1 cellular context compared by ENCODE assay signal in genomic region chr14:53953828-53954550, GRCh38.
TF ChIP-seq lines count a peak whose summit lies in the region.

No MANE protein-coding gene starts in this region.

TF ChIP-seq in HepG2, 621 proteins besides CTCF, POLR2A, EP300 and RAD21 (continued from another document and continues in another):
- TF ChIP-seq SAP130 (CRISPR knock-in tag; IDR thresholded peaks at IDR 0.05; ENCODE audit: low read depth), result peak; percentile 5; the same call in 1 of the 2 replicates
- TF ChIP-seq, protein P1, sequence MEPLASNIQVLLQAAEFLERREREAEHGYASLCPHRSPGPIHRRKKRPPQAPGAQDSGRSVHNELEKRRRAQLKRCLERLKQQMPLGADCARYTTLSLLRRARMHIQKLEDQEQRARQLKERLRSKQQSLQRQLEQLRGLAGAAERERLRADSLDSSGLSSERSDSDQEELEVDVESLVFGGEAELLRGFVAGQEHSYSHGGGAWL (CRISPR knock-in tag; IDR thresholded peaks at IDR 0.05), result no peak
- no peak for TF ChIP-seq ZNF326 (CRISPR knock-in tag; IDR thresholded peaks at IDR 0.05; ENCODE audit: borderline replicate concordance)
- no peak for TF ChIP-seq ZSCAN25 (CRISPR knock-in tag; IDR thresholded peaks at IDR 0.05)
- TF ChIP-seq ZNF879 (CRISPR knock-in tag; IDR thresholded peaks at IDR 0.05), result no peak
- TF ChIP-seq GPN1 (CRISPR knock-in tag; IDR thresholded peaks at IDR 0.05; ENCODE audit: borderline replicate concordance), result no peak
- TF ChIP-seq ZNF605 (CRISPR knock-in tag; IDR thresholded peaks at IDR 0.05), result 0 out of 2 replicates have a peak, but pooled peaks have one; percentile 10
- no peak for TF ChIP-seq GTF2F1 (IDR thresholded peaks at IDR 0.05; ENCODE audit: low read length)
- TF ChIP-seq GFI1 (CRISPR knock-in tag; IDR thresholded peaks at IDR 0.05; ENCODE audit: borderline replicate concordance), result 0 out of 2 replicates have a peak, but pooled peaks have one; percentile 12
- TF ChIP-seq ZBTB2 (CRISPR knock-in tag; IDR thresholded peaks at IDR 0.05; ENCODE audit: low read depth), result no peak
- no peak for TF ChIP-seq ZNF430 (CRISPR knock-in tag; IDR thresholded peaks at IDR 0.05)
- TF ChIP-seq SUZ12 (IDR thresholded peaks at IDR 0.05; ENCODE audit: low read depth, low read length), result no peak
- no peak for TF ChIP-seq RARG (CRISPR knock-in tag; IDR thresholded peaks at IDR 0.05; ENCODE audit: low read depth)
- TF ChIP-seq REPIN1 (CRISPR knock-in tag; IDR thresholded peaks at IDR 0.05; ENCODE audit: borderline replicate concordance, low read depth), result no peak
- TF ChIP-seq SNAI1 (CRISPR knock-in tag; IDR thresholded peaks at IDR 0.05; ENCODE audit: borderline replicate concordance), result peak; percentile 25; the same call in 1 of the 2 replicates
- TF ChIP-seq BCL6 (CRISPR knock-in tag; IDR thresholded peaks at IDR 0.05), result no peak
- no peak for TF ChIP-seq HHEX (CRISPR knock-in tag; IDR thresholded peaks at IDR 0.05)
- TF ChIP-seq LCORL (IDR thresholded peaks at IDR 0.05), result no peak
- TF ChIP-seq LCORL (CRISPR knock-in tag; IDR thresholded peaks at IDR 0.05), result no peak
- no peak for TF ChIP-seq SYNCRIP (IDR thresholded peaks at IDR 0.05; ENCODE audit: insufficient read depth, low read depth, low read length)
- no peak for TF ChIP-seq ZBTB7A (CRISPR knock-in tag; IDR thresholded peaks at IDR 0.05)
- no peak for TF ChIP-seq SP140L (CRISPR knock-in tag; IDR thresholded peaks at IDR 0.05; ENCODE audit: borderline replicate concordance)
- no peak for TF ChIP-seq CCDC6 (CRISPR knock-in tag; IDR thresholded peaks at IDR 0.05)
- 0 out of 2 replicates have a peak, but pooled peaks have one; percentile 15 for TF ChIP-seq HNF1B (CRISPR knock-in tag; IDR thresholded peaks at IDR 0.05)
- no peak for TF ChIP-seq THAP11 (CRISPR knock-in tag; IDR thresholded peaks at IDR 0.05)
- TF ChIP-seq KLF13 (CRISPR knock-in tag; IDR thresholded peaks at IDR 0.05), result no peak
- TF ChIP-seq ZNF660 (CRISPR knock-in tag; IDR thresholded peaks at IDR 0.05; ENCODE audit: borderline replicate concordance, low read depth), result no peak
- TF ChIP-seq, protein P2, sequence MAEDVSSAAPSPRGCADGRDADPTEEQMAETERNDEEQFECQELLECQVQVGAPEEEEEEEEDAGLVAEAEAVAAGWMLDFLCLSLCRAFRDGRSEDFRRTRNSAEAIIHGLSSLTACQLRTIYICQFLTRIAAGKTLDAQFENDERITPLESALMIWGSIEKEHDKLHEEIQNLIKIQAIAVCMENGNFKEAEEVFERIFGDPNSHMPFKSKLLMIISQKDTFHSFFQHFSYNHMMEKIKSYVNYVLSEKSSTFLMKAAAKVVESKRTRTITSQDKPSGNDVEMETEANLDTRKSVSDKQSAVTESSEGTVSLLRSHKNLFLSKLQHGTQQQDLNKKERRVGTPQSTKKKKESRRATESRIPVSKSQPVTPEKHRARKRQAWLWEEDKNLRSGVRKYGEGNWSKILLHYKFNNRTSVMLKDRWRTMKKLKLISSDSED (CRISPR knock-in tag; IDR thresholded peaks at IDR 0.05), result peak; percentile 66; the same call in 1 of the 2 replicates
- TF ChIP-seq NKX3-1 (CRISPR knock-in tag; IDR thresholded peaks at IDR 0.05), result no peak
- TF ChIP-seq, protein P3, sequence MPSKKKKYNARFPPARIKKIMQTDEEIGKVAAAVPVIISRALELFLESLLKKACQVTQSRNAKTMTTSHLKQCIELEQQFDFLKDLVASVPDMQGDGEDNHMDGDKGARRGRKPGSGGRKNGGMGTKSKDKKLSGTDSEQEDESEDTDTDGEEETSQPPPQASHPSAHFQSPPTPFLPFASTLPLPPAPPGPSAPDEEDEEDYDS (CRISPR knock-in tag; IDR thresholded peaks at IDR 0.05), result no peak
- TF ChIP-seq RFXAP (CRISPR knock-in tag; IDR thresholded peaks at IDR 0.05; ENCODE audit: borderline replicate concordance), result no peak
- TF ChIP-seq EEA1 (CRISPR knock-in tag; IDR thresholded peaks at IDR 0.05; ENCODE audit: borderline replicate concordance), result 0 out of 2 replicates have a peak, but pooled peaks have one; percentile 17
- TF ChIP-seq, protein P4, sequence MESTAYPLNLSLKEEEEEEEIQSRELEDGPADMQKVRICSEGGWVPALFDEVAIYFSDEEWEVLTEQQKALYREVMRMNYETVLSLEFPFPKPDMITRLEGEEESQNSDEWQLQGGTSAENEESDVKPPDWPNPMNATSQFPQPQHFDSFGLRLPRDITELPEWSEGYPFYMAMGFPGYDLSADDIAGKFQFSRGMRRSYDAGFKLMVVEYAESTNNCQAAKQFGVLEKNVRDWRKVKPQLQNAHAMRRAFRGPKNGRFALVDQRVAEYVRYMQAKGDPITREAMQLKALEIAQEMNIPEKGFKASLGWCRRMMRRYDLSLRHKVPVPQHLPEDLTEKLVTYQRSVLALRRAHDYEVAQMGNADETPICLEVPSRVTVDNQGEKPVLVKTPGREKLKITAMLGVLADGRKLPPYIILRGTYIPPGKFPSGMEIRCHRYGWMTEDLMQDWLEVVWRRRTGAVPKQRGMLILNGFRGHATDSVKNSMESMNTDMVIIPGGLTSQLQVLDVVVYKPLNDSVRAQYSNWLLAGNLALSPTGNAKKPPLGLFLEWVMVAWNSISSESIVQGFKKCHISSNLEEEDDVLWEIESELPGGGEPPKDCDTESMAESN (CRISPR knock-in tag; conservative IDR thresholded peaks at IDR 0.05), result peak; percentile 65; the same call in 1 of the 2 replicates
- no peak for TF ChIP-seq ZNF597 (CRISPR knock-in tag; IDR thresholded peaks at IDR 0.05)
- TF ChIP-seq SOX13 (IDR thresholded peaks at IDR 0.05), result no peak
- no peak for TF ChIP-seq SOX13 (CRISPR knock-in tag; conservative IDR thresholded peaks at IDR 0.05 in 1 of 2, IDR thresholded peaks at IDR 0.05 in 1 of 2)
- TF ChIP-seq ZGPAT (CRISPR knock-in tag; IDR thresholded peaks at IDR 0.05), result peak; percentile 25; the same call in 1 of the 2 replicates
- TF ChIP-seq ZNF547 (CRISPR knock-in tag; IDR thresholded peaks at IDR 0.05), result no peak
- no peak for TF ChIP-seq RBM39 (IDR thresholded peaks at IDR 0.05; ENCODE audit: low read depth, low read length, poor library complexity, severe bottlenecking)
- no peak for TF ChIP-seq ZNF296 (CRISPR knock-in tag; conservative IDR thresholded peaks at IDR 0.05)
- no peak for TF ChIP-seq ATRX (CRISPR knock-in tag; IDR thresholded peaks at IDR 0.05; ENCODE audit: borderline replicate concordance)
- TF ChIP-seq XBP1 (CRISPR knock-in tag; IDR thresholded peaks at IDR 0.05), result no peak
- TF ChIP-seq SRSF4 (IDR thresholded peaks at IDR 0.05; ENCODE audit: low read depth, low read length, poor library complexity, severe bottlenecking), result peak; percentile 13
- no peak for TF ChIP-seq THYN1 (CRISPR knock-in tag; IDR thresholded peaks at IDR 0.05; ENCODE audit: borderline replicate concordance, low read depth)
- TF ChIP-seq ETS1 (CRISPR knock-in tag; IDR thresholded peaks at IDR 0.05), result no peak
- TF ChIP-seq ZNF570 (CRISPR knock-in tag; IDR thresholded peaks at IDR 0.05; ENCODE audit: borderline replicate concordance), result no peak
- no peak for TF ChIP-seq ATF5 (CRISPR knock-in tag; IDR thresholded peaks at IDR 0.05; ENCODE audit: low read depth)
- peak; percentile 26 for TF ChIP-seq SRSF1 (optimal IDR thresholded peaks at IDR 0.05; ENCODE audit: low read depth, low read length)
- peak; percentile 33 for TF ChIP-seq HNRNPLL (IDR thresholded peaks at IDR 0.05; ENCODE audit: low read depth, low read length, poor library complexity, severe bottlenecking)
- TF ChIP-seq KLF12 (CRISPR knock-in tag; IDR thresholded peaks at IDR 0.05; ENCODE audit: borderline replicate concordance), result no peak
- TF ChIP-seq PHB2 (IDR thresholded peaks at IDR 0.05; ENCODE audit: partially characterized antibody), result no peak
- no peak for TF ChIP-seq ZNF20 (CRISPR knock-in tag; IDR thresholded peaks at IDR 0.05)
